11 cellular contexts compared by ENCODE assay signal in genomic region chr6:143486752-143487151, GRCh38.
"Had no signal": no experiment of that assay in that cellular context is flagged by ENCODE, and none has a peak within 500 bp of the region (broad histone marks: within the 10 kb centered on the region; RNA-seq: fewer than 3 reads in every experiment).

No MANE protein-coding gene starts in this region.

- FAIRE-seq: H1, H54 had no signal

- H3K9ac ChIP-seq: GM23248 had no signal

- H3K4me3 Mint-ChIP-seq: GM23338, H9, HFFc6 had no signal

- H3K4me2 ChIP-seq: GM23338 had no signal

- H3K4me3 ChIP-seq: GM23248, GM23338, HAP-1 had no signal

- H3K36me3 ChIP-seq: HAP-1 had no signal

- H3K9me3 Mint-ChIP-seq: GM23338, H9, HFFc6 had no signal

- H3K27ac ChIP-seq: GM23248 had no signal

- H2AFZ ChIP-seq: GM23248, GM23338 had no signal

- H3K4me1 Mint-ChIP-seq: GM23338, H9 had no signal

- H3K27ac Mint-ChIP-seq: GM23338, HFFc6 had no signal

- DNase-seq: GM23248, GOT3, H7, H9, HCEC 1CT, HFFc6 had no signal

- H3K9me3 ChIP-seq: HAP-1 had no signal

- ATAC-seq: GM23338, HCT116 had no signal
